In the genomic region with DNA sequence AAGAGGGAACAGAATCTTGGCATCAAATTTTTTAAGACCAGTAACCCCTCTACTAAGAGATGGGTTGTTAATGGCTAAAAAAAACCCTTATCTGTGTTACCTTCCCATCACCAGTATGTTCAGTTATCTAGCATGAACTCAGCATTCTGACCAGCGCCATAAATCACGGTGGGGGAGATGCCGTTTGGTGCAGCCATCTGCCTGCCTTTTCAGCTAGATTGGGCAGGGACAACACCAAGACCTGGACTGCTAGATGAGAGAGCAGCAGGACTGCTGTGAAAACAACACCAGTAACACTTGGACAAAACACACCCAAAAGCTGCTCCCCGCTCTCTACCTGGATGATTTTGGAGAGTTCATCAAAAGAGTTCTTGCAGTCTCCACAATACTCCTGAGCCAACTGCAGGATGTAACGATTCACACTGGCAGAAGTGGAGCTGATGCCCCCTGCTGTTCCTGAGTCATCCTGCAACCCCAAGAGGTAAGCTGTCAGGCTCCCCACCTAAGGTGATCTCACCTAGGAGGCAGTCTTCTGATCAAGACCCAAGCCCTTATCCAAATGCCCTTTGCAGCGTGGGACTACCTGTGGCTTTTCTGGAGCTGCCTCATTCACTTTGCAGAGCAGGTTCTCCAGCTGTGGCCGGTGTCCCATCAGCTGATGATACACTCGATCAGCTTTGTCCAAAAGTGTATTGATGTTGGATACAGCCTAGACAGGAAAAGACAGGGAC, we compare ENCODE assay signal across 8 cellular contexts.
DNase-seq lines count a peak whose midpoint lies in the region; ATAC-seq and TF ChIP-seq lines count a peak whose summit lies in the region.

No MANE protein-coding gene starts in this region.

- TF ChIP-seq CTCF in fibroblast of mammary gland (conservative IDR thresholded peaks at IDR 0.05; ENCODE audit: control insufficient read depth, insufficient read depth, low read depth, low read length), result peak; percentile 45

- H3K4me3 ChIP-seq in fibroblast of mammary gland (ENCODE audit: control insufficient read depth, low read depth, low read length), result no peak overlapping the region

- DNase-seq in NCI-H146 (lab: John Stamatoyannopoulos, UW) (peak; percentile 1), NCI-H146 treated with DMSO at 0.1 percent for 48 hours (lab: John Stamatoyannopoulos, UW; ENCODE audit: unreplicated experiment) (no peak), LHCN-M2 (ENCODE audit: low read depth) (peak; percentile 19), fibroblast of mammary gland (ENCODE audit: low read depth) (peak; percentile 28), smooth muscle cell of the brain vasculature (ENCODE audit: low read depth, low spot score) (peak; percentile 7)
- DNase-seq in activated CD4-positive, alpha-beta T cell treated with anti-CD3 and anti-CD28 coated beads for 4 hours, result peak; percentile 7 to 8
- no peak for DNase-seq in NK-92 treated with Interleukin-12 subunit alpha and Interleukin-12 subunit beta, amount 100 ng/mL, for 24 hours (lab: John Stamatoyannopoulos, UW)

- ATAC-seq in HG03135 (IDR thresholded peaks at IDR 0.05; ENCODE audit: unreplicated experiment), result no peak

Comparison
In these comparisons a context has a peak if more than half of its experiments do, and no peak if none do; other contexts are left out.
1. DNase-seq: peak in NCI-H146 (single experiment), LHCN-M2 (single experiment), activated CD4-positive, alpha-beta T cell treated with anti-CD3 and anti-CD28 coated beads for 4 hours (2 of 2), fibroblast of mammary gland (single experiment) and smooth muscle cell of the brain vasculature (single experiment); none in NCI-H146 treated with DMSO at 0.1 percent for 48 hours (single experiment) and NK-92 treated with Interleukin-12 subunit alpha and Interleukin-12 subunit beta, amount 100 ng/mL, for 24 hours (single experiment).